9 cellular contexts compared by ENCODE assay signal in the genomic region with DNA sequence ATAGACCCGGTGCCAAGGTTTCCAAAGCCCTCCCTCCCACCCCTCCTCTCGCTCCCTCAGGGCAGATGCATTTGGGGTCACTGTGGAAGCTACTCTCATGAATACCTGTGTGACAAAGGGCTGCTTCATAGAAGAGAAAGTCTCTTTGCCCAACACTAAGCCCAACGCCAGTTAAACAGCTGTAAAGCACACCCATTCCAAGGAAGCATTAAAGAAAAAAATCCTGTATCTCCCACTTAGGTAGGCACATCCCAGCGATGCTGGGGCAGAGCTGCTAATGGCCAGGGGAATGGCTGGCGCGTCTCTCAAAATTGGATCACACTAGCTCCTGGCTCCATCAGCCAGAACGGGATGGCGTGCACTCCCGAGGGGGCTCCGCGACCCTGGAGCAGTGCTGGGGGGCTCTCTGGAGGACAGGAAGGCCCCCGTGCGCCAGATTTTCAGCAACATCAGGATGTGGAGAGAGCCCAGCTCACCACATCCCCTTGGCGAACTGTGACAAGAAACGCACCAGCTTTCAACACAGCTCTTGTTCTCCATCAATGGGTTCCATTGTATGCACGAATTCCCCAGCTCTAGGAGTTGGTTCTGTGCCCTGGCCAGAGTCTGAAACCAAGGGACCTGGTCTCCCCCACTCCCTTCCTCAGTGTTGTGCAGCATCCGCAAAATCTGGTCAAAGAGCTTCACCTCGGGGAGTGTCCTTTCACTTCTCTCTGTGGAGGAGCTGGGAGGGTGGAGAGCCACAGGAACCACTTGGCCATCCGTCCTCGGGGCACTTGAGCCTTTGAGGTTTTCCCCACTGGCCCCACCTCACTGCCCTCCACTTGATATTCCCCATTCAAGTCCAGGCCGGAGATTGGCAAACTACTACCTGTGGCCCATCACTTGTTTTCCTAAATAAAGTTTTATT.
"Had no signal": no experiment of that assay in that cellular context is flagged by ENCODE, and none has a peak within 500 bp of the region (broad histone marks: within the 10 kb centered on the region; RNA-seq: fewer than 3 reads in every experiment).

No MANE protein-coding gene starts in this region.

- ATAC-seq: esophagus mucosa had no signal

- H3K4me1 ChIP-seq: adrenal gland, neural progenitor cell, thyroid gland had no signal

- H3K36me3 Mint-ChIP-seq: activated naive CD4-positive, alpha-beta T cell treated with anti-CD3 and anti-CD28 coated beads, Interleukin-2, amount 50 U/mL, for 24 hours; immature natural killer cell; neural progenitor cell had no signal

- H3K4me3 ChIP-seq: adrenal gland, neural progenitor cell, thyroid gland had no signal

- H3K9me3 Mint-ChIP-seq: activated naive CD4-positive, alpha-beta T cell treated with anti-CD3 and anti-CD28 coated beads, Interleukin-2, amount 50 U/mL, for 24 hours; neural progenitor cell had no signal

- H3K27me3 Mint-ChIP-seq: activated naive CD4-positive, alpha-beta T cell treated with anti-CD3 and anti-CD28 coated beads, Interleukin-2, amount 50 U/mL, for 24 hours had no signal

- H3K27ac Mint-ChIP-seq: activated naive CD4-positive, alpha-beta T cell treated with anti-CD3 and anti-CD28 coated beads, Interleukin-2, amount 50 U/mL, for 24 hours; immature natural killer cell had no signal

- H3K36me3 ChIP-seq: adrenal gland, neural progenitor cell, thyroid gland had no signal

- DNase-seq: activated CD4-positive, CD25-positive, alpha-beta regulatory T cell treated with anti-CD3 and anti-CD28 coated beads, Interleukin-2, amount 50 U/mL, for 72 hours; adrenal gland; immature natural killer cell; stimulated activated CD4-positive, alpha-beta T cell treated with anti-CD3 and anti-CD28 coated beads, Interleukin-12 subunit alpha, Interleukin-12 subunit beta, amount 100 ng/mL, for 4 hours; stimulated activated CD4-positive, alpha-beta T cell treated with anti-CD3 and anti-CD28 coated beads, Interleukin-2, amount 100 ng/mL, for 24 hours; thyroid gland had no signal

- H3K4me1 Mint-ChIP-seq: activated naive CD4-positive, alpha-beta T cell treated with anti-CD3 and anti-CD28 coated beads, Interleukin-2, amount 50 U/mL, for 24 hours; immature natural killer cell had no signal

- H3K9me3 ChIP-seq: adrenal gland, thyroid gland had no signal

- H3K27ac ChIP-seq: adrenal gland, neural progenitor cell, thyroid gland had no signal

- H3K27me3 ChIP-seq: adrenal gland, neural progenitor cell, thyroid gland had no signal

- H3K4me3 Mint-ChIP-seq: activated naive CD4-positive, alpha-beta T cell treated with anti-CD3 and anti-CD28 coated beads, Interleukin-2, amount 50 U/mL, for 24 hours; immature natural killer cell; neural progenitor cell had no signal
